1 cellular context compared by ENCODE assay signal in the genomic region with DNA sequence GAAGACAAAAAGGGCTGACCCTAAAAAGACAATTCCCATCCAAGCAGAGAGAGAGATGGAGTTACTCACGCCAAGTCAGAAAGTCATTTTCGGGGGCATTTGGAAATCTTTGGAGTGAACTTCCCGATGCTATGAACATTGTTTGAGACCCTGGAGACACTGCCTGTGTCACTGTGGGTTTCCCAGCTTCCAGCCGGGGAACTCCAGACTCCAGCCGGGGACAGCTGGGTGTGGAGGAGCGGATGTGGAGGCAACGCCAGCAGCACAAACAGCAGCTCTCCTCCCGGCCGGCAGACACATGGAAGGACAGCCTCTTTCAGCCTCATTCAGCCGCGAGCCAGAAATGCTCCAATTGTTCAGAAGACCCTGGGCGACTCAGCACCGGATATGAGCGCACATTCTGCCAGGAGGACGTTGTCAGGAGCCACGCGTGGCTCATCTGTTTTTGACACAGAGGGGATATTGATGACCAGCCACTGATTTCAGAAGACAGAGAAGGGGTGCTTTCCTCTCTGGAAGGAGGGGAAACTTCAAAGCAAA.
TF ChIP-seq lines count a peak whose summit lies in the region.

No MANE protein-coding gene starts in this region.

TF ChIP-seq in IMR-90, 13 proteins besides CTCF, POLR2A, EP300 and RAD21 (continued from another document):
- TF ChIP-seq, protein P1, sequence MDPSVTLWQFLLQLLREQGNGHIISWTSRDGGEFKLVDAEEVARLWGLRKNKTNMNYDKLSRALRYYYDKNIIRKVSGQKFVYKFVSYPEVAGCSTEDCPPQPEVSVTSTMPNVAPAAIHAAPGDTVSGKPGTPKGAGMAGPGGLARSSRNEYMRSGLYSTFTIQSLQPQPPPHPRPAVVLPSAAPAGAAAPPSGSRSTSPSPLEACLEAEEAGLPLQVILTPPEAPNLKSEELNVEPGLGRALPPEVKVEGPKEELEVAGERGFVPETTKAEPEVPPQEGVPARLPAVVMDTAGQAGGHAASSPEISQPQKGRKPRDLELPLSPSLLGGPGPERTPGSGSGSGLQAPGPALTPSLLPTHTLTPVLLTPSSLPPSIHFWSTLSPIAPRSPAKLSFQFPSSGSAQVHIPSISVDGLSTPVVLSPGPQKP (IDR thresholded peaks at IDR 0.05; ENCODE audit: borderline replicate concordance, low read depth, low read length), result no peak
- TF ChIP-seq RCOR1 (IDR thresholded peaks at IDR 0.05; ENCODE audit: insufficient replicate concordance, low read length), result no peak
- no peak for TF ChIP-seq CHD1 (IDR thresholded peaks at IDR 0.05; ENCODE audit: low read depth, low read length)
- 0 out of 2 replicates have a peak, but pooled peaks have one; percentile 5 for TF ChIP-seq BHLHE40 (IDR thresholded peaks at IDR 0.05; ENCODE audit: low read depth, low read length)
- TF ChIP-seq RFX5 (IDR thresholded peaks at IDR 0.05; ENCODE audit: low read depth, low read length), result no peak
- TF ChIP-seq MAFK (IDR thresholded peaks at IDR 0.05; ENCODE audit: low read depth, low read length), result no peak
- TF ChIP-seq, protein P2, sequence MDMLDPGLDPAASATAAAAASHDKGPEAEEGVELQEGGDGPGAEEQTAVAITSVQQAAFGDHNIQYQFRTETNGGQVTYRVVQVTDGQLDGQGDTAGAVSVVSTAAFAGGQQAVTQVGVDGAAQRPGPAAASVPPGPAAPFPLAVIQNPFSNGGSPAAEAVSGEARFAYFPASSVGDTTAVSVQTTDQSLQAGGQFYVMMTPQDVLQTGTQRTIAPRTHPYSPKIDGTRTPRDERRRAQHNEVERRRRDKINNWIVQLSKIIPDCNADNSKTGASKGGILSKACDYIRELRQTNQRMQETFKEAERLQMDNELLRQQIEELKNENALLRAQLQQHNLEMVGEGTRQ (IDR thresholded peaks at IDR 0.05; ENCODE audit: low read depth, low read length), result no peak
- no peak for TF ChIP-seq CEBPB (IDR thresholded peaks at IDR 0.05; ENCODE audit: low read depth, low read length)
- peak; percentile 21; the same call in 1 of the 2 replicates for TF ChIP-seq MAZ (IDR thresholded peaks at IDR 0.05; ENCODE audit: borderline replicate concordance, low read depth, low read length)
